29 cellular contexts compared by ENCODE assay signal in genomic region chr20:22768266-22768665, GRCh38.
"Had no signal": no experiment of that assay in that cellular context is flagged by ENCODE, and none has a peak within 500 bp of the region (broad histone marks: within the 10 kb centered on the region; RNA-seq: fewer than 3 reads in every experiment).

No MANE protein-coding gene starts in this region.

- H3K27me3 Mint-ChIP-seq: activated CD4-positive, alpha-beta T cell treated with anti-CD3 and anti-CD28 coated beads, Interleukin-2, amount 10 ng/mL, durations not matched to agents 7 days and 5 days; central memory CD8-positive, alpha-beta T cell had no signal

- H3K4me3 ChIP-seq: colonic mucosa, dorsolateral prefrontal cortex, esophagus muscularis mucosa, heart left ventricle, lower lobe of right lung, pancreas, psoas muscle, right atrium auricular region, thyroid gland had no signal

- H3K4me3 Mint-ChIP-seq: activated CD4-positive, alpha-beta T cell treated with anti-CD3 and anti-CD28 coated beads, Interleukin-2, amount 10 ng/mL, durations not matched to agents 7 days and 5 days; activated CD8-positive, alpha-beta T cell treated with anti-CD3 and anti-CD28 coated beads, Interleukin-2, amount 10 ng/mL, durations not matched to agents 7 days and 5 days; activated naive CD4-positive, alpha-beta T cell treated with anti-CD3 and anti-CD28 coated beads, Interleukin-2, amount 50 U/mL, for 24 hours; activated T-helper 1 cell treated with anti-CD3 and anti-CD28 coated beads, Interleukin-12 subunit alpha, Interleukin-12 subunit beta, Interleukin-2, Interleukin-4 antibody, amounts not matched to agents 30 ng/mL and 10 ng/mL and 1 ng/mL, durations not matched to agents 14 hours and 24 hours and 36 hours; central memory CD8-positive, alpha-beta T cell; effector memory CD8-positive, alpha-beta T cell; mesothelial cell of epicardium; natural killer cell; stimulated activated naive CD8-positive, alpha-beta T cell treated with anti-CD3 and anti-CD28 coated beads, Interleukin-15, Interleukin-2, amounts not matched to agents 100 ng/mL and 50 ng/mL, for 24 hours; T-cell; T-helper 2 cell treated with Interferon-gamma antibody and Interleukin-4, amounts not matched to agents 5 μg/mL and 100 μg/mL, for 36 hours had no signal

- H3K27ac Mint-ChIP-seq: activated CD4-positive, alpha-beta T cell treated with anti-CD3 and anti-CD28 coated beads, Interleukin-2, amount 10 ng/mL, durations not matched to agents 7 days and 5 days; activated CD8-positive, alpha-beta T cell treated with anti-CD3 and anti-CD28 coated beads, Interleukin-2, amount 10 ng/mL, durations not matched to agents 7 days and 5 days; activated naive CD4-positive, alpha-beta T cell treated with anti-CD3 and anti-CD28 coated beads, Interleukin-2, amount 50 U/mL, for 24 hours; activated T-helper 1 cell treated with anti-CD3 and anti-CD28 coated beads, Interleukin-12 subunit alpha, Interleukin-12 subunit beta, Interleukin-2, Interleukin-4 antibody, amounts not matched to agents 30 ng/mL and 10 ng/mL and 1 ng/mL, durations not matched to agents 14 hours and 24 hours and 36 hours; effector memory CD8-positive, alpha-beta T cell; natural killer cell; stimulated activated naive CD8-positive, alpha-beta T cell treated with anti-CD3 and anti-CD28 coated beads, Interleukin-15, Interleukin-2, amounts not matched to agents 100 ng/mL and 50 ng/mL, for 24 hours; T-cell; T-helper 2 cell treated with Interferon-gamma antibody and Interleukin-4, amounts not matched to agents 5 μg/mL and 100 μg/mL, for 36 hours had no signal

- DNase-seq: activated CD4-positive, alpha-beta T cell treated with anti-CD3 and anti-CD28 coated beads, Interleukin-2, amount 10 ng/mL, durations not matched to agents 7 days and 5 days; activated CD4-positive, CD25-positive, alpha-beta regulatory T cell treated with anti-CD3 and anti-CD28 coated beads, Interleukin-2, amount 50 U/mL, for 72 hours; activated CD8-positive, alpha-beta T cell treated with anti-CD3 and anti-CD28 coated beads, Interleukin-2, amount 10 ng/mL, durations not matched to agents 7 days and 5 days; activated gamma-delta T cell treated with Interleukin-2 at 50 U/mL for 16 hours; anterior cingulate cortex; brain microvascular endothelial cell; colonic mucosa; dorsolateral prefrontal cortex; effector memory CD8-positive, alpha-beta T cell; heart left ventricle; lower lobe of right lung; natural killer cell; pancreas; psoas muscle; stimulated activated CD4-positive, alpha-beta T cell treated with anti-CD3 and anti-CD28 coated beads, Interleukin-12 subunit alpha, Interleukin-12 subunit beta, amount 100 ng/mL, for 4 hours; stimulated activated CD4-positive, alpha-beta T cell treated with anti-CD3 and anti-CD28 coated beads, Interleukin-4, amount 100 ng/mL, for 4 hours; substantia nigra; T-cell; thyroid gland; WERI-Rb-1 had no signal

- H3K27me3 ChIP-seq: brain microvascular endothelial cell, colonic mucosa, heart left ventricle, pancreas, right atrium auricular region, thyroid gland had no signal

- FAIRE-seq: endothelial cell of umbilical vein, pancreas had no signal

- H3K4me1 ChIP-seq: pancreas had no signal

- H3K27ac ChIP-seq: brain microvascular endothelial cell, colonic mucosa, dorsolateral prefrontal cortex, esophagus muscularis mucosa, heart left ventricle, lower lobe of right lung, pancreas, psoas muscle, right atrium auricular region, WERI-Rb-1 had no signal

- H3K4me1 Mint-ChIP-seq: activated CD4-positive, alpha-beta T cell treated with anti-CD3 and anti-CD28 coated beads, Interleukin-2, amount 10 ng/mL, durations not matched to agents 7 days and 5 days; activated naive CD4-positive, alpha-beta T cell treated with anti-CD3 and anti-CD28 coated beads, Interleukin-2, amount 50 U/mL, for 24 hours; central memory CD8-positive, alpha-beta T cell; natural killer cell; T-cell had no signal

- H3K36me3 ChIP-seq: brain microvascular endothelial cell, colonic mucosa, esophagus muscularis mucosa, heart left ventricle, lower lobe of right lung, pancreas, right atrium auricular region, thyroid gland, WERI-Rb-1 had no signal

- H3K9me3 ChIP-seq: colonic mucosa, esophagus muscularis mucosa, heart left ventricle, lower lobe of right lung, pancreas, psoas muscle, right atrium auricular region, thyroid gland had no signal

- H3K9me3 Mint-ChIP-seq: activated CD4-positive, alpha-beta T cell treated with anti-CD3 and anti-CD28 coated beads, Interleukin-2, amount 10 ng/mL, durations not matched to agents 7 days and 5 days; activated naive CD4-positive, alpha-beta T cell treated with anti-CD3 and anti-CD28 coated beads, Interleukin-2, amount 50 U/mL, for 24 hours; activated T-helper 1 cell treated with anti-CD3 and anti-CD28 coated beads, Interleukin-12 subunit alpha, Interleukin-12 subunit beta, Interleukin-2, Interleukin-4 antibody, amounts not matched to agents 30 ng/mL and 10 ng/mL and 1 ng/mL, durations not matched to agents 14 hours and 24 hours and 36 hours; natural killer cell; stimulated activated naive CD8-positive, alpha-beta T cell treated with anti-CD3 and anti-CD28 coated beads, Interleukin-15, Interleukin-2, amounts not matched to agents 100 ng/mL and 50 ng/mL, for 24 hours; T-helper 2 cell treated with Interferon-gamma antibody and Interleukin-4, amounts not matched to agents 5 μg/mL and 100 μg/mL, for 36 hours had no signal

- ATAC-seq: activated CD8-positive, alpha-beta T cell treated with anti-CD3 and anti-CD28 coated beads, Interleukin-2, amount 10 ng/mL, durations not matched to agents 7 days and 5 days; effector memory CD8-positive, alpha-beta T cell; heart left ventricle; lower lobe of right lung; natural killer cell; pancreas; psoas muscle; T-cell had no signal

- H3K36me3 Mint-ChIP-seq: activated naive CD4-positive, alpha-beta T cell treated with anti-CD3 and anti-CD28 coated beads, Interleukin-2, amount 50 U/mL, for 24 hours; mesothelial cell of epicardium; natural killer cell; T-cell had no signal
